1 cellular context compared by ENCODE assay signal in the genomic region with DNA sequence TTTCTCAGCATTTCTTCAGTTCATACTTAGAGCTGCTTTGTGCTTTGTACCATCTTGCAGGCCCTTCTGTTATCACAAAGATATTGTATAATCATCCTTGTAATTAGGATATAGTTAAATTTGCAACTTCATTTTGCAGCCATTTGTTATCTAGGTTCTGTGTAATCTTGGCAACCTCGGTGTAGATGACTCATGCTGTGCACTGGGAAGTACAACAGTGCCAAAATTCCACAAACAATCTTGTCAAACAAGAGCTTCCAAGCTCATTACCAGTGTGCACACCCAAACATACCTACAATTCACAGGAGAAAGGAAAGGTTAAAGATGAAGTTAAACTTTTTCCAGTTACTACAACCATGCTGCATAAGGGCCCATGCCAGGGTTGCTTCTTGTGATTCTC.
TF ChIP-seq lines count a peak whose summit lies in the region.

No MANE protein-coding gene starts in this region.

TF ChIP-seq in endothelial cell of umbilical vein, 7 proteins besides CTCF, POLR2A, EP300 and RAD21:
- TF ChIP-seq GATA2 (IDR thresholded peaks at IDR 0.05; ENCODE audit: insufficient read depth, insufficient read length, low read depth, low read length) (no peak), POLR2AphosphoS5 (IDR thresholded peaks at IDR 0.05; ENCODE audit: insufficient read depth, low read depth, low read length) (no peak), JUN (IDR thresholded peaks at IDR 0.05; ENCODE audit: borderline replicate concordance, insufficient read depth, insufficient read length, low read depth) (no peak), MYC (IDR thresholded peaks at IDR 0.05; ENCODE audit: low read depth, low read length) (no peak), FOS (IDR thresholded peaks at IDR 0.05; ENCODE audit: borderline replicate concordance, insufficient read depth, low read length) (no peak), MAX (IDR thresholded peaks at IDR 0.05; ENCODE audit: insufficient read depth, insufficient read length) (no peak), EZH2 (IDR thresholded peaks at IDR 0.05; ENCODE audit: borderline replicate concordance, low read depth, low read length, severe bottlenecking) (no peak)
